Comparison of ENCODE assay signal across 24 cellular contexts in the genomic region with DNA sequence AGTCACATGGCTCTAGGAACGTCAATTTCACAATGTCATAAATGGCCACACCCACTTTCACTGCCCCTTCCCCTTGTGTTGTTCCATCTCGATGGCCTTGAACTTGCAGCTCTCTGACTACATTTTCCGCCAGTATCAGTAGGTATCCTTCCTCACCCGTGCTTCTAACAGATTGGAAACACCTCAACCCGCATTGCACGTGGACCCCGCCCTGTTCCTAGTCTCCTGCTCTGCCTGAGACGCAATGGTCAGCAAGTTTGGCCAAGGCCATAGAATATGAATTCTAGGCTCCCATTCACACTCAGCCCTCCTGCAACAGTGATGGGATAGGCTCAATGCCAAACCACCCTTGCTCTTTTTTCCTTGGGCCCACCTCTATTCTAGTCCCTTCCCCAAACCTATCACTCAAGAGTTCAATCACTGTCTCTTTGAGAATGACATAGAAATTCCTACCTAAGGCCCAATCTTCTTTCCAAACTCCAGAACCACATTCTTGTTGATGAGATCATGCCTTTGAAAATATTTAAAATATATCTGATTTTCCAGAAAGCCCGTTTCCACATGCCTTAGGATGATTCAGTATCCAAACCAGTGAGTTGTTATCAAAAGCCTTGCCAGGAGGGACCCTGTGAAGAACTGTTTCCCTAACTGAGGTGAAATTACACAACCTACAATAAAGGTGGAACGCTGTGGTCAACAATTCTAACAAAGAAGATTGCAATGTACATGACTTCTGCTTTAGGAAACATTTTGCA.
A peak's percentile ranks its signal among the peaks of the same experiment; 100 is the strongest.
DNase-seq lines count a peak whose midpoint lies in the region; FAIRE-seq and TF ChIP-seq lines count a peak whose summit lies in the region.
"Had no signal": no experiment of that assay in that cellular context is flagged by ENCODE, and none has a peak within 500 bp of the region (broad histone marks: within the 10 kb centered on the region; RNA-seq: fewer than 3 reads in every experiment).

No MANE protein-coding gene starts in this region.

- DNase-seq in AG10803 (ENCODE audit: low read depth), result peak; percentile 65
- DNase-seq in NCI-H226, result peak; percentile 96
- DNase-seq in choroid plexus epithelial cell (ENCODE audit: low read depth), result peak; percentile 79
- DNase-seq in keratinocyte (ENCODE audit: low read depth, low spot score), result peak; percentile 88
- no peak for DNase-seq in activated CD4-positive, alpha-beta T cell treated with anti-CD3 and anti-CD28 coated beads, Interleukin-2, amount 10 ng/mL, durations not matched to agents 24 days and 14 days
- no peak for DNase-seq in OCI-LY7 (ENCODE audit: low spot score)
- DNase-seq in neural progenitor cell (ENCODE audit: low spot score), result no peak
- DNase-seq in activated CD8-positive, alpha-beta memory T cell treated with anti-CD3 and anti-CD28 coated beads, Interleukin-2, amount 50 U/mL, for 4 hours, result no peak
- DNase-seq: activated CD4-positive, alpha-beta T cell treated with anti-CD3 and anti-CD28 coated beads, Interleukin-2, amount 50 U/mL, for 1 hour; activated naive CD4-positive, alpha-beta T cell treated with anti-CD3 and anti-CD28 coated beads, Interleukin-2, amount 50 U/mL, for 16 hours; activated T-cell treated with anti-CD3 and anti-CD28 coated beads for 4 hours; AML-193; COR-L47; foreskin melanocyte; NCI-H1092 treated with DMSO at 0.1 percent for 48 hours; NCI-H2107; NCI-H526 treated with DMSO at 0.1 percent for 48 hours; stimulated activated CD4-positive, alpha-beta T cell treated with anti-CD3 and anti-CD28 coated beads, Interleukin-4, amount 100 ng/mL, for 24 hours had no signal

- no peak overlapping the region for H3K4me3 Mint-ChIP-seq in activated CD4-positive, alpha-beta T cell treated with anti-CD3 and anti-CD28 coated beads, Interleukin-2, amount 10 ng/mL, durations not matched to agents 24 days and 14 days
- no peak overlapping the region for H3K4me3 Mint-ChIP-seq in neural progenitor cell

- peaks cover 24% of the 10 kb centered on the region for H3K4me1 ChIP-seq in keratinocyte (ENCODE audit: control insufficient read depth, extremely low read depth, insufficient read depth, low read length)
- no peaks in the 10 kb centered on the region for H3K4me1 ChIP-seq in OCI-LY7 (ENCODE audit: insufficient read depth, low read length, poor library complexity, severe bottlenecking)
- no peaks in the 10 kb centered on the region for H3K4me1 ChIP-seq in neural progenitor cell
- H3K4me1 ChIP-seq: parathyroid adenoma, suprapubic skin had no signal

- no peaks in the 10 kb centered on the region for H3K9me1 ChIP-seq in keratinocyte (ENCODE audit: control insufficient read depth, extremely low read depth, insufficient read depth, low read length)

- BruUV-seq in OCI-LY7 (replicated peaks; lab: Mats Ljungman, UMichigan), result no TSS peak

- H3K27ac ChIP-seq in keratinocyte (ENCODE audit: control insufficient read depth, insufficient read depth, low read length) (peak overlapping the region; percentile 82), OCI-LY7 (ENCODE audit: low read depth, low read length, poor library complexity, severe bottlenecking) (no peak overlapping the region), neural progenitor cell (no peak overlapping the region)
- H3K27ac ChIP-seq: parathyroid adenoma, skin epidermis, suprapubic skin had no signal

- H4K20me1 ChIP-seq in keratinocyte (ENCODE audit: control insufficient read depth, extremely low read depth, insufficient read depth, low read length), result no peaks in the 10 kb centered on the region
- H4K20me1 ChIP-seq in OCI-LY7 (ENCODE audit: insufficient read depth, low read length), result no peaks in the 10 kb centered on the region
- H4K20me1 ChIP-seq in neural progenitor cell (ENCODE audit: low read depth), result no peaks in the 10 kb centered on the region

- H3K27me3 ChIP-seq in keratinocyte (ENCODE audit: control insufficient read depth, extremely low read depth, insufficient read depth, low read length) (no peaks in the 10 kb centered on the region), neural progenitor cell (no peaks in the 10 kb centered on the region)
- H3K27me3 ChIP-seq: suprapubic skin had no signal

- POLR2A ChIA-PET in OCI-LY7 (lab: Charles Lee), result no interaction called here

- H3K4me3 ChIP-seq in AG10803 (ENCODE audit: low read length), result no peak overlapping the region
- H3K4me3 ChIP-seq in choroid plexus epithelial cell (ENCODE audit: low read depth, low read length), result no peak overlapping the region
- H3K4me3 ChIP-seq in keratinocyte (ENCODE audit: control insufficient read depth in 2 of 3, extremely low read depth in 1 of 3, insufficient read depth in 2 of 3, low read depth in 1 of 3, low read length in 3 of 3), result no peak overlapping the region
- no peak overlapping the region for H3K4me3 ChIP-seq in OCI-LY7 (ENCODE audit: low read depth, low read length, poor library complexity, severe bottlenecking)
- H3K4me3 ChIP-seq in neural progenitor cell, result no peak overlapping the region
- H3K4me3 ChIP-seq: K562, SK-N-MC, skin epidermis, suprapubic skin had no signal

- H3F3A ChIP-seq in neural progenitor cell (ENCODE audit: low read depth), result no peaks in the 10 kb centered on the region

- intact Hi-C loops in activated CD4-positive, alpha-beta T cell treated with anti-CD3 and anti-CD28 coated beads, Interleukin-2, amount 10 ng/mL, durations not matched to agents 24 days and 14 days (cut with micrococcal nuclease), result loop anchor here (5.0 kb wide), 1 partner anchor 1448 kb away; no protein-coding TSS in a partner anchor
- intact Hi-C loops in OCI-LY7 (cut with micrococcal nuclease; ENCODE audit: unreplicated experiment), result loop anchor here (5.0 kb wide), 1 partner anchor 1153 kb away; no protein-coding TSS in a partner anchor

- H3K9me2 ChIP-seq in OCI-LY7 (ENCODE audit: insufficient read depth, low read length), result no peaks in the 10 kb centered on the region

- no peak for TF ChIP-seq CTCF in AG10803 (conservative IDR thresholded peaks at IDR 0.05; ENCODE audit: low read length)
- TF ChIP-seq CTCF in choroid plexus epithelial cell (conservative IDR thresholded peaks at IDR 0.05; ENCODE audit: low read depth, low read length), result no peak
- no peak for TF ChIP-seq CTCF in keratinocyte (optimal IDR thresholded peaks at IDR 0.05 in 1 of 3, IDR thresholded peaks at IDR 0.05 in 1 of 3, conservative IDR thresholded peaks at IDR 0.05 in 1 of 3; ENCODE audit: extremely low read depth in 1 of 3, insufficient read depth in 2 of 3, low read length in 3 of 3)
- no peak for TF ChIP-seq CTCF in OCI-LY7 (conservative IDR thresholded peaks at IDR 0.05; ENCODE audit: low read length)
- TF ChIP-seq CTCF in neural progenitor cell (IDR thresholded peaks at IDR 0.05), result no peak

- CTCF ChIA-PET in OCI-LY7 (lab: Charles Lee; ENCODE audit: unreplicated experiment), result no interaction called here

- H2AFZ ChIP-seq in keratinocyte (ENCODE audit: control insufficient read depth, low read length), result peak overlapping the region; percentile 33
- no peak overlapping the region for H2AFZ ChIP-seq in OCI-LY7 (ENCODE audit: low read length)
- no peak overlapping the region for H2AFZ ChIP-seq in neural progenitor cell (replicated peaks)
- H2AFZ ChIP-seq: parathyroid adenoma had no signal

- H3K79me2 ChIP-seq in keratinocyte (ENCODE audit: control insufficient read depth, insufficient read depth, low read length) (no peaks in the 10 kb centered on the region), OCI-LY7 (ENCODE audit: insufficient read depth, low read depth, low read length) (no peaks in the 10 kb centered on the region), neural progenitor cell (ENCODE audit: low read depth) (no peaks in the 10 kb centered on the region)
- H3K79me2 ChIP-seq: parathyroid adenoma had no signal

- dilution Hi-C loops in keratinocyte (cut with MboI; ENCODE audit: extremely low pct_ligation_motif_present, low sequenced_read_pairs), result no loop called here

- H3K4me2 ChIP-seq in keratinocyte (ENCODE audit: control insufficient read depth, extremely low read depth, insufficient read depth, low read depth, low read length) (peak overlapping the region; percentile 44), OCI-LY7 (ENCODE audit: low read length) (no peak overlapping the region), neural progenitor cell (no peak overlapping the region)

- no peaks in the 10 kb centered on the region for H3K9me3 Mint-ChIP-seq in activated CD4-positive, alpha-beta T cell treated with anti-CD3 and anti-CD28 coated beads, Interleukin-2, amount 10 ng/mL, durations not matched to agents 24 days and 14 days
- H3K9me3 Mint-ChIP-seq in neural progenitor cell, result no peaks in the 10 kb centered on the region

- peak; percentile 89 for FAIRE-seq in keratinocyte (lab: Jason Lieb, UNC)
- FAIRE-seq: K562, TTC549 had no signal

- H3K4me1 Mint-ChIP-seq in activated CD4-positive, alpha-beta T cell treated with anti-CD3 and anti-CD28 coated beads, Interleukin-2, amount 10 ng/mL, durations not matched to agents 24 days and 14 days, result peaks cover 2% of the 10 kb centered on the region
- H3K4me1 Mint-ChIP-seq in neural progenitor cell, result peaks cover 15% of the 10 kb centered on the region

- no peaks in the 10 kb centered on the region for H3K36me3 Mint-ChIP-seq in activated CD4-positive, alpha-beta T cell treated with anti-CD3 and anti-CD28 coated beads, Interleukin-2, amount 10 ng/mL, durations not matched to agents 24 days and 14 days (ENCODE audit: low read depth)
- H3K36me3 Mint-ChIP-seq in neural progenitor cell, result no peaks in the 10 kb centered on the region

- H3K9me3 ChIP-seq in keratinocyte (ENCODE audit: control insufficient read depth, low read depth, low read length) (no peaks in the 10 kb centered on the region), OCI-LY7 (ENCODE audit: low read length) (no peaks in the 10 kb centered on the region), neural progenitor cell (ENCODE audit: low read depth) (no peaks in the 10 kb centered on the region)
- H3K9me3 ChIP-seq: suprapubic skin had no signal

- H3K36me3 ChIP-seq in keratinocyte (ENCODE audit: control insufficient read depth in 2 of 2, extremely low read depth in 1 of 2, insufficient read depth in 2 of 2, low read length in 2 of 2) (no peaks in the 10 kb centered on the region), OCI-LY7 (ENCODE audit: insufficient read depth, low read length) (no peaks in the 10 kb centered on the region), neural progenitor cell (no peaks in the 10 kb centered on the region)
- H3K36me3 ChIP-seq: suprapubic skin had no signal

- peaks cover 2% of the 10 kb centered on the region for H3K27me3 Mint-ChIP-seq in activated CD4-positive, alpha-beta T cell treated with anti-CD3 and anti-CD28 coated beads, Interleukin-2, amount 10 ng/mL, durations not matched to agents 24 days and 14 days
- H3K27me3 Mint-ChIP-seq in neural progenitor cell (ENCODE audit: insufficient read depth, low read depth), result no peaks in the 10 kb centered on the region

- H3K9ac ChIP-seq in keratinocyte (ENCODE audit: control insufficient read depth, extremely low read depth, insufficient read depth, low read length) (no peak overlapping the region), neural progenitor cell (no peak overlapping the region)
- H3K9ac ChIP-seq: parathyroid adenoma had no signal

- no peak overlapping the region for H3K27ac Mint-ChIP-seq in activated CD4-positive, alpha-beta T cell treated with anti-CD3 and anti-CD28 coated beads, Interleukin-2, amount 10 ng/mL, durations not matched to agents 24 days and 14 days
- no peak overlapping the region for H3K27ac Mint-ChIP-seq in neural progenitor cell

Comparison
In these comparisons a context has a peak if more than half of its experiments do, and no peak if none do; other contexts are left out.
1. DNase-seq: peak in AG10803 (single experiment), NCI-H226 (single experiment), choroid plexus epithelial cell (single experiment) and keratinocyte (single experiment); none in activated CD4-positive, alpha-beta T cell treated with anti-CD3 and anti-CD28 coated beads, Interleukin-2, amount 10 ng/mL, durations not matched to agents 24 days and 14 days (single experiment), OCI-LY7 (single experiment), neural progenitor cell (single experiment) and activated CD8-positive, alpha-beta memory T cell treated with anti-CD3 and anti-CD28 coated beads, Interleukin-2, amount 50 U/mL, for 4 hours (single experiment).